8 cellular contexts compared by ENCODE assay signal in the genomic region with DNA sequence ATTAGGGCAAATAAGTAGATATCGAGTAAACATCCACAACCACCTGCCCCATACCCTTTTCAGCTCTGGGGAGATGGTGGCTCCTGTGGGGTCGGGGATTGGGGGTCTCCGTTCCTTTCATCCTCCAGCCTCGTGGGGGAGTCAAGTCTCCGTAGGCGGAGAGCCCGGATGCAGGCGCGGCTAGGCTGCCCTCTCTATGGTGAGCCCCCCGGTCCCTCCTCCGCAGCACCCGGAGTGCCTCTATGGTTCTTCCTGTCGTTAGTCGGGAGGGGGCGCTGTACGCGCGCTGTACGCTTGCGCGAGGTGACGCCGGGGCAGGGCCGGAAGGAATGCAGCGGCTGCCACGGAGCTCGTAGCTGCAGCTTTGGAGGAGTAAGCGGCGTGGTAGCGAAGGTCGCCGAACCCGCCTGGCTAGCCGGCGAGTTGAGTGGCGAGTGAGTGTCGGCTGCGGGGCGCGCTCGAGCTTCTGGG. TPM values are rescaled to one million over a fixed set of nuclear protein-coding genes. Genes with fewer than 3 reads are reported as not detected.
DNase-seq lines count a peak whose midpoint lies in the region; ATAC-seq and TF ChIP-seq lines count a peak whose summit lies in the region.

No MANE protein-coding gene starts in this region.

- H3K9me3 Mint-ChIP-seq in CD4-positive, alpha-beta T cell: no peaks in the 10 kb centered on the region
- H3K9me3 Mint-ChIP-seq in activated CD4-positive, alpha-beta memory T cell treated with anti-CD3 and anti-CD28 coated beads for 36 hours: no peaks in the 10 kb centered on the region

- POLR2A ChIA-PET in CD4-positive, alpha-beta T cell (lab: Charles Lee): interaction anchor here (1.0 to 2.0 kb wide), 10 partner anchors 9 to 332 kb away, joined by 3 to 13 read pairs (median 6); a partner anchor contains a TSS
- POLR2A ChIA-PET in activated CD4-positive, alpha-beta memory T cell treated with anti-CD3 and anti-CD28 coated beads for 36 hours (lab: Charles Lee): interaction anchor here (0.9 to 1.1 kb wide), 2 partner anchors 181 to 198 kb away, joined by 4 read pairs; a partner anchor contains a TSS

- no peaks in the 10 kb centered on the region for H3K27me3 ChIP-seq in CD4-positive, alpha-beta T cell (ENCODE audit: control insufficient read depth, insufficient read depth, low read length)
- H3K27me3 ChIP-seq in dorsolateral prefrontal cortex: no peaks in the 10 kb centered on the region

- TF ChIP-seq POLR2A in lower leg skin (IDR thresholded peaks at IDR 0.05): no peak

- H3K4me3 ChIP-seq in dorsolateral prefrontal cortex (peak overlapping the region; percentile 55 to 94 (median 79)), lower leg skin (ENCODE audit: low read depth, poor library complexity, severe bottlenecking) (peak overlapping the region; percentile 58)

- no peaks in the 10 kb centered on the region for H3K9me3 ChIP-seq in CD4-positive, alpha-beta T cell (ENCODE audit: control insufficient read depth, low read length)

- no peaks in the 10 kb centered on the region for H3K27me3 Mint-ChIP-seq in CD4-positive, alpha-beta T cell
- no peaks in the 10 kb centered on the region for H3K27me3 Mint-ChIP-seq in activated CD4-positive, alpha-beta memory T cell treated with anti-CD3 and anti-CD28 coated beads for 36 hours

- intact Hi-C loops in CD4-positive, alpha-beta T cell (cut with DNase I, micrococcal nuclease): loop anchor here (1.0 to 10.0 kb wide), 5 partner anchors 71 to 204 kb away; a partner anchor contains a TSS
- intact Hi-C loops in activated CD4-positive, alpha-beta memory T cell treated with anti-CD3 and anti-CD28 coated beads for 36 hours (cut with micrococcal nuclease): loop anchor here (1.0 to 5.0 kb wide), 3 partner anchors 72 to 331 kb away; a partner anchor contains a TSS
- intact Hi-C loops in dorsolateral prefrontal cortex (cut with DNase I): loop anchor here (2.0 to 10.0 kb wide), 3 partner anchors 71 to 111 kb away; a partner anchor contains a TSS
- intact Hi-C loops in lower leg skin (cut with DNase I; ENCODE audit: low total_unique reads): no loop called here

- peak overlapping the region; percentile 99 for H3K4me3 Mint-ChIP-seq in CD4-positive, alpha-beta T cell
- peak overlapping the region; percentile 97 for H3K4me3 Mint-ChIP-seq in activated CD4-positive, alpha-beta memory T cell treated with anti-CD3 and anti-CD28 coated beads for 36 hours

- peak overlapping the region; percentile 61 for H3K27ac ChIP-seq in CD4-positive, alpha-beta T cell (ENCODE audit: low read depth, low read length)
- peak overlapping the region; percentile 23 to 92 (median 81) for H3K27ac ChIP-seq in dorsolateral prefrontal cortex

- CTCF ChIA-PET in CD4-positive, alpha-beta T cell (lab: Charles Lee): interaction anchor here (0.6 to 1.3 kb wide), 8 partner anchors 9 to 787 kb away, joined by 3 to 6 read pairs (median 4); a partner anchor contains a TSS
- CTCF ChIA-PET in activated CD4-positive, alpha-beta memory T cell treated with anti-CD3 and anti-CD28 coated beads for 36 hours (lab: Charles Lee): interaction anchor here (0.6 to 2.3 kb wide), 41 partner anchors 9 to 725 kb away, joined by 3 to 46 read pairs (median 4); a partner anchor contains a TSS

- peak; percentile 98 for ATAC-seq in CD4-positive, alpha-beta T cell (ENCODE audit: poor library complexity)
- ATAC-seq in GM19351 (IDR thresholded peaks at IDR 0.05; ENCODE audit: unreplicated experiment) (peak; percentile 92), HG03520 (IDR thresholded peaks at IDR 0.05; ENCODE audit: unreplicated experiment) (peak; percentile 85)

- DNase-seq in CD4-positive, alpha-beta T cell: peak; percentile 88 to 96 (median 92)
- DNase-seq in NCI-H748 treated with DMSO at 0.1 percent for 48 hours (lab: John Stamatoyannopoulos, UW) (peak; percentile 83), dorsolateral prefrontal cortex (peak; percentile 77 to 95 (median 88)), lower leg skin (ENCODE audit: low spot score in 2 of 2) (peak; percentile 75 to 97)
- DNase-seq in activated CD4-positive, alpha-beta memory T cell treated with anti-CD3 and anti-CD28 coated beads for 36 hours: peak; percentile 96
- DNase-seq in stimulated activated CD4-positive, alpha-beta T cell treated with anti-CD3 and anti-CD28 coated beads, Interleukin-4, amount 100 ng/mL, for 4 hours: peak; percentile 87 to 92

- peaks cover 31% of the 10 kb centered on the region for H3K4me1 Mint-ChIP-seq in CD4-positive, alpha-beta T cell (ENCODE audit: low read depth)
- peaks cover 19% of the 10 kb centered on the region for H3K4me1 Mint-ChIP-seq in activated CD4-positive, alpha-beta memory T cell treated with anti-CD3 and anti-CD28 coated beads for 36 hours (ENCODE audit: low read depth)

- peaks cover 39% of the 10 kb centered on the region for H3K36me3 Mint-ChIP-seq in CD4-positive, alpha-beta T cell (ENCODE audit: low read depth)
- H3K36me3 Mint-ChIP-seq in activated CD4-positive, alpha-beta memory T cell treated with anti-CD3 and anti-CD28 coated beads for 36 hours: peaks cover 21% of the 10 kb centered on the region

- TF ChIP-seq CTCF in CD4-positive, alpha-beta T cell (IDR thresholded peaks at IDR 0.05): peak; percentile 75
- peak; percentile 53 to 92 (median 81) for TF ChIP-seq CTCF in dorsolateral prefrontal cortex (IDR thresholded peaks at IDR 0.05 in 54 of 56, conservative IDR thresholded peaks at IDR 0.05 in 2 of 56; ENCODE audit: low read depth in 1 of 56, partially characterized antibody in 56 of 56)
- TF ChIP-seq CTCF in lower leg skin (IDR thresholded peaks at IDR 0.05): peak in 1 of 3 donors; percentile 10

- peak overlapping the region; percentile 87 for H3K27ac Mint-ChIP-seq in CD4-positive, alpha-beta T cell
- H3K27ac Mint-ChIP-seq in activated CD4-positive, alpha-beta memory T cell treated with anti-CD3 and anti-CD28 coated beads for 36 hours: peak overlapping the region; percentile 92

- 6% methylated on average over 12 to 26 of the region's 41 CpGs for WGBS in lower leg skin, 2 donors

RNA-seq across cellular contexts. Expression of a gene that starts 14.8 kb away (rescaled TPM):
- not detected for total RNA-seq in CD4-positive, alpha-beta T cell
- not detected for total RNA-seq in activated CD4-positive, alpha-beta memory T cell treated with anti-CD3 and anti-CD28 coated beads for 36 hours
- total RNA-seq in dorsolateral prefrontal cortex: 10 to 100 TPM in 114 of 120 experiments, 1 to 10 TPM in 6; 6.7 to 59.0 (median 16.7) TPM
- not detected for total RNA-seq in lower leg skin

Comparison
In these comparisons a context has a peak if more than half of its experiments do, and no peak if none do; other contexts are left out.
1. Peak in every context shown above with its lines: DNase-seq, ATAC-seq, H3K4me3 ChIP-seq and H3K27ac ChIP-seq.
2. RNA of a gene that starts 14.8 kb away (total RNA-seq): 6.7 to 59.0 TPM in dorsolateral prefrontal cortex; not detected in CD4-positive, alpha-beta T cell, not detected in activated CD4-positive, alpha-beta memory T cell treated with anti-CD3 and anti-CD28 coated beads for 36 hours and not detected in lower leg skin; every median in the first group is over 4 times any median in the second.